In genomic region chr1:151562661-151563060, GRCh38 we compare ENCODE assay signal across 32 cellular contexts.
"Had no signal": no experiment of that assay in that cellular context is flagged by ENCODE, and none has a peak within 500 bp of the region (broad histone marks: within the 10 kb centered on the region; RNA-seq: fewer than 3 reads in every experiment).

No MANE protein-coding gene starts in this region.

- H3K27me3 Mint-ChIP-seq: activated CD4-positive, alpha-beta memory T cell treated with anti-CD3 and anti-CD28 coated beads for 36 hours; activated CD4-positive, alpha-beta T cell treated with anti-CD3 and anti-CD28 coated beads for 36 hours; activated naive CD4-positive, alpha-beta T cell treated with anti-CD3 and anti-CD28 coated beads, Interleukin-2, amount 50 U/mL, for 24 hours; activated naive CD8-positive, alpha-beta T cell treated with anti-CD3 and anti-CD28 coated beads for 36 hours; activated naive CD8-positive, alpha-beta T cell treated with anti-CD3 and anti-CD28 coated beads, Interleukin-2, amount 50 U/mL, for 24 hours had no signal

- H3K9me3 Mint-ChIP-seq: activated CD4-positive, alpha-beta memory T cell treated with anti-CD3 and anti-CD28 coated beads for 36 hours; activated CD4-positive, alpha-beta T cell treated with anti-CD3 and anti-CD28 coated beads, Interleukin-2, amount 10 ng/mL, durations not matched to agents 24 days and 14 days; activated naive CD4-positive, alpha-beta T cell treated with anti-CD3 and anti-CD28 coated beads for 36 hours; activated naive CD4-positive, alpha-beta T cell treated with anti-CD3 and anti-CD28 coated beads, Interleukin-2, amount 50 U/mL, for 24 hours; activated naive CD8-positive, alpha-beta T cell treated with anti-CD3 and anti-CD28 coated beads for 36 hours; activated naive CD8-positive, alpha-beta T cell treated with anti-CD3 and anti-CD28 coated beads, Interleukin-2, amount 50 U/mL, for 24 hours; activated T-helper 1 cell treated with anti-CD3 and anti-CD28 coated beads, Interleukin-12 subunit alpha, Interleukin-12 subunit beta, Interleukin-2, Interleukin-4 antibody, amounts not matched to agents 30 ng/mL and 10 ng/mL and 1 ng/mL, durations not matched to agents 14 hours and 24 hours and 36 hours; activated T-helper 2 cell treated with anti-CD3 and anti-CD28 coated beads, Interferon-gamma antibody, Interleukin-2, Interleukin-4, amounts not matched to agents 10 μg/mL and 5 μg/mL and 100 μg/mL, durations not matched to agents 14 hours and 24 hours and 36 hours; T-helper 2 cell treated with Interferon-gamma antibody and Interleukin-4, amounts not matched to agents 5 μg/mL and 100 μg/mL, for 36 hours had no signal

- H3K4me1 ChIP-seq: body of pancreas, colonic mucosa had no signal

- H3K27ac Mint-ChIP-seq: activated CD4-positive, alpha-beta memory T cell treated with anti-CD3 and anti-CD28 coated beads for 36 hours; activated CD4-positive, alpha-beta T cell treated with anti-CD3 and anti-CD28 coated beads for 36 hours; activated CD4-positive, alpha-beta T cell treated with anti-CD3 and anti-CD28 coated beads, Interleukin-2, amount 10 ng/mL, durations not matched to agents 24 days and 14 days; activated CD8-positive, alpha-beta memory T cell treated with anti-CD3 and anti-CD28 coated beads, Interleukin-2, amount 10 ng/mL, durations not matched to agents 7 days and 5 days; activated CD8-positive, alpha-beta T cell treated with anti-CD3 and anti-CD28 coated beads, Interleukin-2, amount 10 ng/mL, durations not matched to agents 7 days and 5 days; activated naive CD4-positive, alpha-beta T cell treated with anti-CD3 and anti-CD28 coated beads for 36 hours; activated naive CD4-positive, alpha-beta T cell treated with anti-CD3 and anti-CD28 coated beads, Interleukin-2, amount 50 U/mL, for 24 hours; activated naive CD8-positive, alpha-beta T cell treated with anti-CD3 and anti-CD28 coated beads for 36 hours; activated naive CD8-positive, alpha-beta T cell treated with anti-CD3 and anti-CD28 coated beads, Interleukin-2, amount 50 U/mL, for 24 hours; activated T-helper 1 cell treated with anti-CD3 and anti-CD28 coated beads, Interleukin-12 subunit alpha, Interleukin-12 subunit beta, Interleukin-2, Interleukin-4 antibody, amounts not matched to agents 30 ng/mL and 10 ng/mL and 1 ng/mL, durations not matched to agents 14 hours and 24 hours and 36 hours; activated T-helper 2 cell treated with anti-CD3 and anti-CD28 coated beads, Interferon-gamma antibody, Interleukin-2, Interleukin-4, amounts not matched to agents 10 μg/mL and 5 μg/mL and 100 μg/mL, durations not matched to agents 14 hours and 24 hours and 36 hours; T-helper 2 cell treated with Interferon-gamma antibody and Interleukin-4, amounts not matched to agents 5 μg/mL and 100 μg/mL, for 36 hours had no signal

- H3K36me3 ChIP-seq: adrenal gland, colonic mucosa had no signal

- H3K4me3 ChIP-seq: adrenal gland, body of pancreas, cardiac muscle cell, colonic mucosa, esophagus squamous epithelium had no signal

- H3K27ac ChIP-seq: adrenal gland, body of pancreas, cardiac muscle cell, colonic mucosa, epithelial cell of prostate, esophagus squamous epithelium, WERI-Rb-1 had no signal

- H3K9me3 ChIP-seq: adrenal gland, body of pancreas, colonic mucosa, esophagus squamous epithelium had no signal

- ATAC-seq: activated CD4-positive, alpha-beta T cell treated with anti-CD3 and anti-CD28 coated beads for 36 hours; activated CD8-positive, alpha-beta memory T cell treated with anti-CD3 and anti-CD28 coated beads, Interleukin-2, amount 10 ng/mL, durations not matched to agents 7 days and 5 days; activated CD8-positive, alpha-beta T cell treated with anti-CD3 and anti-CD28 coated beads, Interleukin-2, amount 10 ng/mL, durations not matched to agents 7 days and 5 days; activated naive CD8-positive, alpha-beta T cell treated with anti-CD3 and anti-CD28 coated beads, Interleukin-2, amount 50 U/mL, for 24 hours; body of pancreas had no signal

- DNase-seq: activated CD4-positive, alpha-beta memory T cell treated with anti-CD3 and anti-CD28 coated beads for 36 hours; activated CD4-positive, alpha-beta T cell treated with anti-CD3 and anti-CD28 coated beads for 36 hours; activated CD4-positive, alpha-beta T cell treated with anti-CD3 and anti-CD28 coated beads, Interleukin-2, amount 10 ng/mL, durations not matched to agents 24 days and 14 days; activated CD4-positive, CD25-positive, alpha-beta regulatory T cell; activated CD4-positive, CD25-positive, alpha-beta regulatory T cell treated with anti-CD3 and anti-CD28 coated beads, Interleukin-2, amount 50 U/mL, for 72 hours; activated CD8-positive, alpha-beta memory T cell treated with anti-CD3 and anti-CD28 coated beads, Interleukin-2, amount 10 ng/mL, durations not matched to agents 7 days and 5 days; activated CD8-positive, alpha-beta memory T cell treated with anti-CD3 and anti-CD28 coated beads, Interleukin-2, amount 50 U/mL, for 4 hours; activated CD8-positive, alpha-beta T cell treated with anti-CD3 and anti-CD28 coated beads, Interleukin-2, amount 10 ng/mL, durations not matched to agents 7 days and 5 days; activated naive CD4-positive, alpha-beta T cell treated with anti-CD3 and anti-CD28 coated beads for 36 hours; activated naive CD8-positive, alpha-beta T cell treated with anti-CD3 and anti-CD28 coated beads for 36 hours; activated naive CD8-positive, alpha-beta T cell treated with anti-CD3 and anti-CD28 coated beads, Interleukin-2, amount 50 U/mL, for 24 hours; activated T-cell treated with anti-CD3 and anti-CD28 coated beads, Interleukin-2, amount 50 U/mL, for 1 hour; activated T-cell treated with anti-CD3 and anti-CD28 coated beads, Interleukin-2, amount 50 U/mL, for 48 hours; adrenal gland; amygdala; body of pancreas; central memory CD4-positive, alpha-beta T cell; cerebellar nuclear complex; colonic mucosa; effector CD8-positive, alpha-beta T cell; esophagus squamous epithelium; foreskin fibroblast; head of caudate nucleus; hippocampal formation; T1000; WERI-Rb-1 had no signal

- H3K27me3 ChIP-seq: adrenal gland, body of pancreas, cardiac muscle cell, colonic mucosa, esophagus squamous epithelium had no signal

- H3K4me1 Mint-ChIP-seq: activated CD4-positive, alpha-beta T cell treated with anti-CD3 and anti-CD28 coated beads for 36 hours; activated naive CD8-positive, alpha-beta T cell treated with anti-CD3 and anti-CD28 coated beads for 36 hours; activated naive CD8-positive, alpha-beta T cell treated with anti-CD3 and anti-CD28 coated beads, Interleukin-2, amount 50 U/mL, for 24 hours had no signal

- H3K36me3 Mint-ChIP-seq: activated CD8-positive, alpha-beta memory T cell treated with anti-CD3 and anti-CD28 coated beads, Interleukin-2, amount 10 ng/mL, durations not matched to agents 7 days and 5 days had no signal

- H3K4me3 Mint-ChIP-seq: activated CD4-positive, alpha-beta memory T cell treated with anti-CD3 and anti-CD28 coated beads for 36 hours; activated CD4-positive, alpha-beta T cell treated with anti-CD3 and anti-CD28 coated beads for 36 hours; activated CD4-positive, alpha-beta T cell treated with anti-CD3 and anti-CD28 coated beads, Interleukin-2, amount 10 ng/mL, durations not matched to agents 24 days and 14 days; activated CD8-positive, alpha-beta memory T cell treated with anti-CD3 and anti-CD28 coated beads, Interleukin-2, amount 10 ng/mL, durations not matched to agents 7 days and 5 days; activated CD8-positive, alpha-beta T cell treated with anti-CD3 and anti-CD28 coated beads, Interleukin-2, amount 10 ng/mL, durations not matched to agents 7 days and 5 days; activated naive CD4-positive, alpha-beta T cell treated with anti-CD3 and anti-CD28 coated beads for 36 hours; activated naive CD4-positive, alpha-beta T cell treated with anti-CD3 and anti-CD28 coated beads, Interleukin-2, amount 50 U/mL, for 24 hours; activated naive CD8-positive, alpha-beta T cell treated with anti-CD3 and anti-CD28 coated beads for 36 hours; activated naive CD8-positive, alpha-beta T cell treated with anti-CD3 and anti-CD28 coated beads, Interleukin-2, amount 50 U/mL, for 24 hours; activated T-helper 1 cell treated with anti-CD3 and anti-CD28 coated beads, Interleukin-12 subunit alpha, Interleukin-12 subunit beta, Interleukin-2, Interleukin-4 antibody, amounts not matched to agents 30 ng/mL and 10 ng/mL and 1 ng/mL, durations not matched to agents 14 hours and 24 hours and 36 hours; T-helper 2 cell treated with Interferon-gamma antibody and Interleukin-4, amounts not matched to agents 5 μg/mL and 100 μg/mL, for 36 hours had no signal
